In the genomic region with DNA sequence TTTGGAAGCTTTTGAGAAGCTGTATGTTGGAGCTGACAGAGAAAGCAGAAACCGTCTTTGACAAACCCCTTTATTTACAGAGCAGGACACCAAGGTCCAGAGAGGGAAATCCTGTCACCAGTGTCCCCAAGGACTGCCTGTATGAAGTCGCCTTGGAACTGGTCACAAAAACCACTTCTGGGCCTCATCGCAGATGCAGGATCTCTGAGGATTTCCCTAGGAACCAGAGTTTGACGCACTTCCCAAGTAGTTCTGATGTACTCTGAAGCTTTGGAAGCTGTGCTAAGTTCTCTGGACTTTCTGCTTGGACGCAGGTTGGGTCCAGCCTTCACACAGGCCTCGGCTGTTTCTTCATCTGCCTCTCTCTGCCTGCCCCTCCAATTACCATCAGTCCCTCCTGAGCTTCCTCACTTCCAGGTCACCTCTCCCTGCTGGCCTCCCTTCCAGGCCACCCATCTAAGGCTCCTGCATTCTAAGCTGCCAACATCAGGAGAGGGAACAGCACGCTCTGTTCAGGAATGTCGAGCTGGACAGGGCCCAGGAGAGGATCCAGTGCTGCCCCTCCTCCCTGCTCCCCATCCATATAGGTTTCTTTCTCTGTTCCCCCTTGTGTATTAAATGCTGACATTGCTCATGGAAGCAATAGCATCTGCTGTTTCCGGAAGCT, we compare ENCODE assay signal across 22 cellular contexts.
A peak's percentile ranks its signal among the peaks of the same experiment; 100 is the strongest.
DNase-seq lines count a peak whose midpoint lies in the region; ATAC-seq and TF ChIP-seq lines count a peak whose summit lies in the region.
"Had no signal": no experiment of that assay in that cellular context is flagged by ENCODE, and none has a peak within 500 bp of the region (broad histone marks: within the 10 kb centered on the region; RNA-seq: fewer than 3 reads in every experiment).

No MANE protein-coding gene starts in this region.

- no peak for TF ChIP-seq CTCF in SK-N-SH (IDR thresholded peaks at IDR 0.05)
- no peak for TF ChIP-seq CTCF in gastrocnemius medialis (IDR thresholded peaks at IDR 0.05 in 4 of 5, conservative IDR thresholded peaks at IDR 0.05 in 1 of 5)

- POLR2A ChIA-PET in SK-N-SH (lab: Yijun Ruan, JAX): no interaction called here

- 66% methylated on average over 8 of the region's 9 CpGs for WGBS in SK-N-SH (ENCODE audit: low lambda C conversion rate)

- intact Hi-C loops in left cardiac atrium (cut with DNase I): loop anchor here in 1 of 2 donors (10.0 kb wide), 1 partner anchor 271 kb away; the partner anchor contains the start of gene HES1
- intact Hi-C loops in gastrocnemius medialis (cut with DNase I; ENCODE audit: low total_unique reads): no loop called here

- H3K27ac ChIP-seq in SK-N-SH (ENCODE audit: low read depth in 2 of 2, low read length in 1 of 2) (no peak overlapping the region), gastrocnemius medialis (peak overlapping the region; percentile 49 to 66 (median 62))
- H3K27ac ChIP-seq: RWPE1, uterus had no signal

- no peak overlapping the region for H3K4me2 ChIP-seq in SK-N-SH

- CTCF ChIA-PET in SK-N-SH (lab: Yijun Ruan, JAX): interaction anchor here (1.4 kb wide), 1 partner anchor 8 kb away, joined by 6 read pairs; no protein-coding TSS in a partner anchor

- no peaks in the 10 kb centered on the region for H3K9me2 ChIP-seq in SK-N-SH

- ATAC-seq in left cardiac atrium (peak; percentile 82 to 83), gastrocnemius medialis (peak; percentile 73 to 82), GM21390 (IDR thresholded peaks at IDR 0.05; ENCODE audit: unreplicated experiment) (no peak)
- ATAC-seq: activated naive CD4-positive, alpha-beta T cell treated with anti-CD3 and anti-CD28 coated beads, Interleukin-2, amount 50 U/mL, for 72 hours; CD8-positive, alpha-beta T cell; effector memory CD8-positive, alpha-beta T cell; left colon; stimulated activated naive CD8-positive, alpha-beta T cell treated with anti-CD3 and anti-CD28 coated beads, Interleukin-15, amount 100 ng/mL, for 72 hours had no signal

- H3K36me3 ChIP-seq in SK-N-SH (replicated peaks in 1 of 2; ENCODE audit: control insufficient read depth in 1 of 2, insufficient read depth in 2 of 2, low read length in 1 of 2) (no peaks in the 10 kb centered on the region), gastrocnemius medialis (no peaks in the 10 kb centered on the region)
- H3K36me3 ChIP-seq: esophagus squamous epithelium, uterus had no signal

- H3K4me1 ChIP-seq in SK-N-SH (ENCODE audit: control insufficient read depth in 1 of 2, insufficient read depth in 2 of 2, low read depth in 1 of 2, low read length in 1 of 2) (no peaks in the 10 kb centered on the region), gastrocnemius medialis (peaks cover 6 to 31% of the 10 kb centered on the region in 2 donors)
- H3K4me1 ChIP-seq: uterus had no signal

- TF ChIP-seq POLR2A in gastrocnemius medialis (IDR thresholded peaks at IDR 0.05): no peak

- DNase-seq in AG08396 (ENCODE audit: low spot score) (peak; percentile 32), SK-N-SH (no peak), left cardiac atrium (peak; percentile 33), gastrocnemius medialis (peak; percentile 36 to 54), HT-29 (ENCODE audit: low spot score) (no peak), SK-N-DZ (ENCODE audit: low spot score) (no peak), NCI-H187 (lab: John Stamatoyannopoulos, UW) (no peak)
- DNase-seq: activated CD4-positive, alpha-beta T cell treated with anti-CD3 and anti-CD28 coated beads for 4 hours; CD8-positive, alpha-beta T cell; DMS79; effector memory CD8-positive, alpha-beta T cell; esophagus squamous epithelium; left colon; NCI-H1105 treated with DMSO at 0.1 percent for 48 hours; NCI-H510A; stimulated activated CD4-positive, alpha-beta T cell treated with anti-CD3 and anti-CD28 coated beads, Interleukin-4, amount 100 ng/mL, for 24 hours; stimulated activated naive CD8-positive, alpha-beta T cell treated with anti-CD3 and anti-CD28 coated beads, Interleukin-15, amount 100 ng/mL, for 72 hours; SW 1271; uterus had no signal

- no peaks in the 10 kb centered on the region for H3K9me3 ChIP-seq in SK-N-SH
- H3K9me3 ChIP-seq in gastrocnemius medialis: no peaks in the 10 kb centered on the region
- H3K9me3 ChIP-seq: esophagus squamous epithelium, uterus had no signal

- in situ Hi-C loops in gastrocnemius medialis (cut with MboI; ENCODE audit: low sequenced_read_pairs in 4 of 4): no loop called here

- H2AFZ ChIP-seq in SK-N-SH (ENCODE audit: low read depth): no peak overlapping the region

- H3K79me2 ChIP-seq in SK-N-SH (ENCODE audit: insufficient read depth): no peaks in the 10 kb centered on the region

- H3K4me3 ChIP-seq in SK-N-SH (ENCODE audit: low read depth in 2 of 2, low read length in 1 of 2) (no peak overlapping the region), gastrocnemius medialis (no peak overlapping the region)
- H3K4me3 ChIP-seq: esophagus squamous epithelium, uterus had no signal

- H3K9ac ChIP-seq in SK-N-SH: no peak overlapping the region

- TF ChIP-seq RAD21 in SK-N-SH (IDR thresholded peaks at IDR 0.05; ENCODE audit: low read length): no peak

- TF ChIP-seq EP300 in SK-N-SH (IDR thresholded peaks at IDR 0.05; ENCODE audit: borderline replicate concordance in 1 of 2, low read depth in 1 of 2, low read length in 1 of 2): no peak

- H3F3A ChIP-seq in SK-N-SH (replicated peaks; ENCODE audit: insufficient read depth): no peaks in the 10 kb centered on the region

- no peaks in the 10 kb centered on the region for H4K20me1 ChIP-seq in SK-N-SH (ENCODE audit: insufficient read depth)

- no peaks in the 10 kb centered on the region for H3K27me3 ChIP-seq in SK-N-SH (ENCODE audit: insufficient read depth)
- no peaks in the 10 kb centered on the region for H3K27me3 ChIP-seq in gastrocnemius medialis
- H3K27me3 ChIP-seq: uterus had no signal

TF ChIP-seq in SK-N-SH, 30 proteins besides CTCF, POLR2A, EP300 and RAD21:
- no peak for TF ChIP-seq PBX3 (IDR thresholded peaks at IDR 0.05)
- no peak for TF ChIP-seq TEAD4 (IDR thresholded peaks at IDR 0.05; ENCODE audit: borderline replicate concordance, insufficient read depth)
- TF ChIP-seq, protein P1, sequence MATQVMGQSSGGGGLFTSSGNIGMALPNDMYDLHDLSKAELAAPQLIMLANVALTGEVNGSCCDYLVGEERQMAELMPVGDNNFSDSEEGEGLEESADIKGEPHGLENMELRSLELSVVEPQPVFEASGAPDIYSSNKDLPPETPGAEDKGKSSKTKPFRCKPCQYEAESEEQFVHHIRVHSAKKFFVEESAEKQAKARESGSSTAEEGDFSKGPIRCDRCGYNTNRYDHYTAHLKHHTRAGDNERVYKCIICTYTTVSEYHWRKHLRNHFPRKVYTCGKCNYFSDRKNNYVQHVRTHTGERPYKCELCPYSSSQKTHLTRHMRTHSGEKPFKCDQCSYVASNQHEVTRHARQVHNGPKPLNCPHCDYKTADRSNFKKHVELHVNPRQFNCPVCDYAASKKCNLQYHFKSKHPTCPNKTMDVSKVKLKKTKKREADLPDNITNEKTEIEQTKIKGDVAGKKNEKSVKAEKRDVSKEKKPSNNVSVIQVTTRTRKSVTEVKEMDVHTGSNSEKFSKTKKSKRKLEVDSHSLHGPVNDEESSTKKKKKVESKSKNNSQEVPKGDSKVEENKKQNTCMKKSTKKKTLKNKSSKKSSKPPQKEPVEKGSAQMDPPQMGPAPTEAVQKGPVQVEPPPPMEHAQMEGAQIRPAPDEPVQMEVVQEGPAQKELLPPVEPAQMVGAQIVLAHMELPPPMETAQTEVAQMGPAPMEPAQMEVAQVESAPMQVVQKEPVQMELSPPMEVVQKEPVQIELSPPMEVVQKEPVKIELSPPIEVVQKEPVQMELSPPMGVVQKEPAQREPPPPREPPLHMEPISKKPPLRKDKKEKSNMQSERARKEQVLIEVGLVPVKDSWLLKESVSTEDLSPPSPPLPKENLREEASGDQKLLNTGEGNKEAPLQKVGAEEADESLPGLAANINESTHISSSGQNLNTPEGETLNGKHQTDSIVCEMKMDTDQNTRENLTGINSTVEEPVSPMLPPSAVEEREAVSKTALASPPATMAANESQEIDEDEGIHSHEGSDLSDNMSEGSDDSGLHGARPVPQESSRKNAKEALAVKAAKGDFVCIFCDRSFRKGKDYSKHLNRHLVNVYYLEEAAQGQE (IDR thresholded peaks at IDR 0.05; ENCODE audit: low read depth, low read length): peak; percentile 83

Comparison
In these comparisons a context has a peak if more than half of its experiments do, and no peak if none do; other contexts are left out.
1. DNase-seq: peak in AG08396 (single experiment), left cardiac atrium (single experiment) and gastrocnemius medialis (2 of 2); none in SK-N-SH (single experiment), HT-29 (single experiment), SK-N-DZ (single experiment) and NCI-H187 (0 of 2).
2. H3K27ac ChIP-seq: peak in gastrocnemius medialis (4 of 4); none in SK-N-SH (0 of 2).